In the genomic region with DNA sequence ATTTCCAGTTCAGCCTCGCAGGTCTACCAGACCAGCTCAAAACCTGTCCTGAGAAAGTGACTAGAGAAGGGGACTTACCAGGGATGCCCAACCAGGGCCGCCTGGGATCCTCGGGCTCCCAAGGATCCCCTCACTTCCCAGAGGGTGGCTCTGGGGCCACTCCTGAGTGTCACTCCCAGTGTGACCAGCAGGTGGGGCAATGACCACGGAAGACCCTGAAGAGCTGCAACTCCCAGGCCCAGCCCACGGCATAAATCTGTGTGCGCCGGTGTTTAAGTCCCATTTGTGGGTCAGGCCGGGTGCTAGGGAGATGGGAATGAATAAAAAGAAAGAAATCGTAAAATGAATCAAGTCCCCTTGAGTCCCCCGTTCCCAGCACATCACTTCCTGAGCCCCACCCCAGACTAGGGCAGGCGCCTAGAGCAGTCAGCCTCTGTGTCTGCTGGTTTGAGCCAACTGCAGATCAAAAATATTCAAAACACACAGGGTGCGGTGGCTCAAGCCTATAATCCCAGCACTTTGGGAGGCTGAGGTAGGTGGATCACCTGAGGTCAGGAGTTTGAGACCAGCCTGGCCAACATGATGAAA, we compare ENCODE assay signal across 8 cellular contexts. TPM values are rescaled to one million over a fixed set of nuclear protein-coding genes. Genes with fewer than 3 reads are reported as not detected.
DNase-seq lines count a peak whose midpoint lies in the region; ATAC-seq, FAIRE-seq and TF ChIP-seq lines count a peak whose summit lies in the region.

No MANE protein-coding gene starts in this region.

- H3K9me3 ChIP-seq in keratinocyte (ENCODE audit: control insufficient read depth, low read depth, low read length), result no peaks in the 10 kb centered on the region

- H3K27me3 ChIP-seq in keratinocyte (ENCODE audit: control insufficient read depth, extremely low read depth, insufficient read depth, low read length), result no peaks in the 10 kb centered on the region

- H3K4me3 ChIP-seq in keratinocyte (ENCODE audit: control insufficient read depth in 2 of 3, extremely low read depth in 1 of 3, insufficient read depth in 2 of 3, low read depth in 1 of 3, low read length in 3 of 3), result no peak overlapping the region

- CTCF ChIA-PET in MCF 10A (lab: Yijun Ruan, JAX), result interaction anchor here (0.6 to 7.7 kb wide), 25 partner anchors 8 to 1750 kb away, joined by 3 to 101 read pairs (median 4); a partner anchor contains a TSS

- POLR2A ChIA-PET in MCF 10A (lab: Yijun Ruan, JAX), result interaction anchor here (1.0 to 2.6 kb wide), 3 partner anchors 12 to 47 kb away, joined by 6 to 23 read pairs (median 10); a partner anchor contains a TSS

- DNase-seq in AG08395 (ENCODE audit: low spot score) (peak; percentile 80), GM19240 (ENCODE audit: insufficient read length, low spot score) (peak; percentile 64), NCI-H2029 treated with DMSO at 0.1 percent for 48 hours (lab: John Stamatoyannopoulos, UW) (peak; percentile 40), MCF 10A (ENCODE audit: unreplicated experiment) (peak; percentile 80), keratinocyte (ENCODE audit: low read depth, low spot score) (no peak)
- peak; percentile 79 for DNase-seq in stimulated activated CD4-positive, alpha-beta T cell treated with anti-CD3 and anti-CD28 coated beads, Interleukin-1b, Interleukin-23, amount 100 ng/mL, for 48 hours

- H4K20me1 ChIP-seq in keratinocyte (ENCODE audit: control insufficient read depth, extremely low read depth, insufficient read depth, low read length), result peaks cover 4% of the 10 kb centered on the region

- no peaks in the 10 kb centered on the region for H3K27me3 Mint-ChIP-seq in MCF 10A (ENCODE audit: insufficient read depth, unreplicated experiment)

- peaks cover 7% of the 10 kb centered on the region for H3K4me1 Mint-ChIP-seq in MCF 10A (ENCODE audit: insufficient read depth, unreplicated experiment)

- no peak for FAIRE-seq in keratinocyte (lab: Jason Lieb, UNC)

- no TSS peak for BruUV-seq in MCF 10A (replicated peaks; lab: Mats Ljungman, UMichigan)

- H3K36me3 ChIP-seq in keratinocyte (ENCODE audit: control insufficient read depth in 2 of 2, extremely low read depth in 1 of 2, insufficient read depth in 2 of 2, low read length in 2 of 2), result peaks cover 12 to 13% of the 10 kb centered on the region in 2 experiments

- no peaks in the 10 kb centered on the region for H3K79me2 ChIP-seq in keratinocyte (ENCODE audit: control insufficient read depth, insufficient read depth, low read length)

- peak; percentile 94 for TF ChIP-seq CTCF in VCaP (conservative IDR thresholded peaks at IDR 0.05)
- peak; percentile 82 for TF ChIP-seq CTCF in MCF 10A (IDR thresholded peaks at IDR 0.05; ENCODE audit: unreplicated experiment)
- TF ChIP-seq CTCF in keratinocyte (optimal IDR thresholded peaks at IDR 0.05 in 1 of 3, IDR thresholded peaks at IDR 0.05 in 1 of 3, conservative IDR thresholded peaks at IDR 0.05 in 1 of 3; ENCODE audit: extremely low read depth in 1 of 3, insufficient read depth in 2 of 3, low read length in 3 of 3), result peak; percentile 85 to 88 (median 87)

- H3K27ac Mint-ChIP-seq in MCF 10A (ENCODE audit: low read depth, unreplicated experiment), result no peak overlapping the region

- H3K4me1 ChIP-seq in keratinocyte (ENCODE audit: control insufficient read depth, extremely low read depth, insufficient read depth, low read length), result no peaks in the 10 kb centered on the region

- H3K9me3 Mint-ChIP-seq in MCF 10A (ENCODE audit: unreplicated experiment), result no peaks in the 10 kb centered on the region

- H3K9me1 ChIP-seq in keratinocyte (ENCODE audit: control insufficient read depth, extremely low read depth, insufficient read depth, low read length), result no peaks in the 10 kb centered on the region

- no peak for ATAC-seq in HG02759 (IDR thresholded peaks at IDR 0.05; ENCODE audit: unreplicated experiment)

- peak overlapping the region; percentile 42 for H3K27ac ChIP-seq in VCaP
- H3K27ac ChIP-seq in keratinocyte (ENCODE audit: control insufficient read depth, insufficient read depth, low read length), result no peak overlapping the region

- no peak overlapping the region for H3K4me2 ChIP-seq in keratinocyte (ENCODE audit: control insufficient read depth, extremely low read depth, insufficient read depth, low read depth, low read length)

- dilution Hi-C loops in keratinocyte (cut with MboI; ENCODE audit: extremely low pct_ligation_motif_present, low sequenced_read_pairs), result no loop called here

- intact Hi-C loops in MCF 10A (cut with micrococcal nuclease), result loop anchor here (1.0 kb wide), 1 partner anchor 48 kb away; no protein-coding TSS in a partner anchor

- peaks cover 12% of the 10 kb centered on the region for H3K36me3 Mint-ChIP-seq in MCF 10A (ENCODE audit: insufficient read depth, unreplicated experiment)

- no peak overlapping the region for H3K9ac ChIP-seq in keratinocyte (ENCODE audit: control insufficient read depth, extremely low read depth, insufficient read depth, low read length)

- no peak overlapping the region for H3K4me3 Mint-ChIP-seq in MCF 10A (ENCODE audit: unreplicated experiment)

- H2AFZ ChIP-seq in keratinocyte (ENCODE audit: control insufficient read depth, low read length), result no peak overlapping the region

RNA-seq across cellular contexts. Expression of a gene that starts 10.7 kb away (rescaled TPM):
- not detected in 2 replicates for total RNA-seq in MCF 10A (2022)
- 0.08 TPM in 1 of 3 replicates, not detected in the others for polyA plus RNA-seq in keratinocyte
- not detected for polyA plus RNA-seq in keratinocyte (2011; ENCODE audit: low read depth)
- not detected in 2 replicates for polyA plus RNA-seq in keratinocyte (2011; cell fraction: cytosol; rRNA removed)
- polyA plus RNA-seq in keratinocyte (2011; cell fraction: nucleus; rRNA removed), result not detected in 2 replicates
- polyA plus RNA-seq in keratinocyte (2012; ENCODE audit: low replicate concordance), result not detected in 2 replicates
- not detected in 3 replicates for polyA minus RNA-seq in keratinocyte
- not detected for polyA minus RNA-seq in keratinocyte (2011; cell fraction: cytosol; rRNA and poly(A)+ RNA removed)
- polyA minus RNA-seq in keratinocyte (2011; cell fraction: nucleus; rRNA and poly(A)+ RNA removed), result not detected in 2 replicates

RNA-seq across cellular contexts. Expression of a gene that starts 13.1 kb away (rescaled TPM):
- total RNA-seq in MCF 10A (2022), result 103 and 120 TPM in 2 replicates
- 245 to 556 TPM (median 411 TPM) in 3 replicates for polyA plus RNA-seq in keratinocyte
- polyA plus RNA-seq in keratinocyte (2011; ENCODE audit: low read depth), result 89.9 TPM
- polyA plus RNA-seq in keratinocyte (2011; cell fraction: cytosol; rRNA removed), result 302 and 508 TPM in 2 replicates
- polyA plus RNA-seq in keratinocyte (2011; cell fraction: nucleus; rRNA removed), result 219 and 253 TPM in 2 replicates
- 83.5 and 391 TPM in 2 replicates for polyA plus RNA-seq in keratinocyte (2012; ENCODE audit: low replicate concordance)
- polyA minus RNA-seq in keratinocyte, result 162 to 240 TPM (median 238 TPM) in 3 replicates
- polyA minus RNA-seq in keratinocyte (2011; cell fraction: cytosol; rRNA and poly(A)+ RNA removed), result 171 TPM
- 34.4 and 50.8 TPM in 2 replicates for polyA minus RNA-seq in keratinocyte (2011; cell fraction: nucleus; rRNA and poly(A)+ RNA removed)

RNA-seq across cellular contexts. Expression of a gene that starts 21.8 kb away (rescaled TPM):
- not detected in 2 replicates for total RNA-seq in MCF 10A (2022)
- polyA plus RNA-seq in keratinocyte, result not detected in 3 replicates
- not detected for polyA plus RNA-seq in keratinocyte (2011; ENCODE audit: low read depth)
- not detected in 2 replicates for polyA plus RNA-seq in keratinocyte (2011; cell fraction: cytosol; rRNA removed)
- not detected in 2 replicates for polyA plus RNA-seq in keratinocyte (2011; cell fraction: nucleus; rRNA removed)
- polyA plus RNA-seq in keratinocyte (2012; ENCODE audit: low replicate concordance), result not detected in 2 replicates
- not detected in 3 replicates for polyA minus RNA-seq in keratinocyte
- not detected for polyA minus RNA-seq in keratinocyte (2011; cell fraction: cytosol; rRNA and poly(A)+ RNA removed)
- polyA minus RNA-seq in keratinocyte (2011; cell fraction: nucleus; rRNA and poly(A)+ RNA removed), result not detected in 2 replicates

RNA-seq across cellular contexts. Expression of a gene that starts 46.8 kb away (rescaled TPM):
- total RNA-seq in MCF 10A (2022), result 0.09 TPM in 1 of 2 replicates, not detected in the other
- polyA plus RNA-seq in keratinocyte, result 0.03 to 0.14 TPM (median 0.04 TPM) in 3 replicates
- polyA plus RNA-seq in keratinocyte (2011; ENCODE audit: low read depth), result not detected
- polyA plus RNA-seq in keratinocyte (2011; cell fraction: cytosol; rRNA removed), result 0.09 and 0.11 TPM in 2 replicates
- polyA plus RNA-seq in keratinocyte (2011; cell fraction: nucleus; rRNA removed), result 0.11 and 0.28 TPM in 2 replicates
- 0.06 and 0.11 TPM in 2 replicates for polyA plus RNA-seq in keratinocyte (2012; ENCODE audit: low replicate concordance)
- 0.06 TPM in 1 of 3 replicates, not detected in the others for polyA minus RNA-seq in keratinocyte
- polyA minus RNA-seq in keratinocyte (2011; cell fraction: cytosol; rRNA and poly(A)+ RNA removed), result not detected
- not detected in 2 replicates for polyA minus RNA-seq in keratinocyte (2011; cell fraction: nucleus; rRNA and poly(A)+ RNA removed)
